9 cellular contexts compared by ENCODE assay signal in genomic region chr22:41383085-41383484, GRCh38. TPM values are rescaled to one million over a fixed set of nuclear protein-coding genes. Genes with fewer than 3 reads are reported as not detected.
DNase-seq lines count a peak whose midpoint lies in the region; ATAC-seq and TF ChIP-seq lines count a peak whose summit lies in the region.
"Had no signal": no experiment of that assay in that cellular context is flagged by ENCODE, and none has a peak within 500 bp of the region (broad histone marks: within the 10 kb centered on the region; RNA-seq: fewer than 3 reads in every experiment).

No MANE protein-coding gene starts in this region.

- H3K27me3 ChIP-seq in lower lobe of right lung (ENCODE audit: low read depth) (no peaks in the 10 kb centered on the region), tibial nerve (no peaks in the 10 kb centered on the region)

- H3K9me3 ChIP-seq in lower lobe of right lung (no peaks in the 10 kb centered on the region), tibial nerve (no peaks in the 10 kb centered on the region)

- DNase-seq in activated naive CD4-positive, alpha-beta T cell treated with anti-CD3 and anti-CD28 coated beads for 36 hours, result no peak
- DNase-seq in activated naive CD4-positive, alpha-beta T cell (lab: John Stamatoyannopoulos, UW), result no peak
- DNase-seq in astrocyte of the cerebellum (ENCODE audit: low read depth) (no peak), lower lobe of right lung (no peak), tibial nerve (ENCODE audit: low spot score in 2 of 2) (no peak), NCI-H2171 (lab: John Stamatoyannopoulos, UW) (no peak), SIG-M5 (lab: John Stamatoyannopoulos, UW) (no peak), activated gamma-delta T cell treated with Interleukin-2 at 50 U/mL for 16 hours (no peak)
- DNase-seq: HCEC 1CT had no signal

- H3K9me3 Mint-ChIP-seq in activated naive CD4-positive, alpha-beta T cell treated with anti-CD3 and anti-CD28 coated beads for 36 hours, result no peaks in the 10 kb centered on the region

- H3K4me3 ChIP-seq in astrocyte of the cerebellum (ENCODE audit: low read depth, low read length) (peak overlapping the region; percentile 68), lower lobe of right lung (peak overlapping the region; percentile 80), tibial nerve (peak overlapping the region; percentile 68 to 97 (median 90))

- TF ChIP-seq EP300 in tibial nerve (IDR thresholded peaks at IDR 0.05), result no peak

- WGBS in tibial nerve, 2 donors, result 71 to 74% methylated on average over 5 of the region's 5 CpGs

- no peak for ATAC-seq in lower lobe of right lung

- H3K36me3 Mint-ChIP-seq in activated naive CD4-positive, alpha-beta T cell treated with anti-CD3 and anti-CD28 coated beads for 36 hours (ENCODE audit: low read depth), result no peaks in the 10 kb centered on the region

- TF ChIP-seq POLR2A in tibial nerve (IDR thresholded peaks at IDR 0.05), result no peak

- no peaks in the 10 kb centered on the region for H3K27me3 Mint-ChIP-seq in activated naive CD4-positive, alpha-beta T cell treated with anti-CD3 and anti-CD28 coated beads for 36 hours (ENCODE audit: low read depth)

- peaks cover 13% of the 10 kb centered on the region for H3K36me3 ChIP-seq in lower lobe of right lung
- peaks cover 0 to 17% (median 5%) of the 10 kb centered on the region in 3 donors for H3K36me3 ChIP-seq in tibial nerve

- H3K4me1 ChIP-seq in lower lobe of right lung (peaks cover 28% of the 10 kb centered on the region), tibial nerve (peaks cover 0 to 53% (median 27%) of the 10 kb centered on the region in 4 donors)

- H3K27ac Mint-ChIP-seq in activated naive CD4-positive, alpha-beta T cell treated with anti-CD3 and anti-CD28 coated beads for 36 hours, result no peak overlapping the region

- H3K27ac ChIP-seq in lower lobe of right lung, result peak overlapping the region; percentile 97
- H3K27ac ChIP-seq in tibial nerve, result peak overlapping the region; percentile 98 to 99 (median 98)

- CTCF ChIA-PET in activated naive CD4-positive, alpha-beta T cell treated with anti-CD3 and anti-CD28 coated beads for 36 hours (lab: Charles Lee), result interaction anchor here (3.1 kb wide), 1 partner anchor 21 kb away, joined by 9 read pairs; no protein-coding TSS in a partner anchor

- H3K4me3 Mint-ChIP-seq in activated naive CD4-positive, alpha-beta T cell treated with anti-CD3 and anti-CD28 coated beads for 36 hours, result peak overlapping the region; percentile 87

- in situ Hi-C loops in astrocyte of the cerebellum (cut with HindIII; ENCODE audit: low sequenced_read_pairs), result no loop called here

- TF ChIP-seq CTCF in astrocyte of the cerebellum (IDR thresholded peaks at IDR 0.05; ENCODE audit: low read depth, low read length, missing control alignments) (no peak), lower lobe of right lung (IDR thresholded peaks at IDR 0.05) (no peak), tibial nerve (IDR thresholded peaks at IDR 0.05) (no peak)

- peaks cover 13% of the 10 kb centered on the region for H3K4me1 Mint-ChIP-seq in activated naive CD4-positive, alpha-beta T cell treated with anti-CD3 and anti-CD28 coated beads for 36 hours (ENCODE audit: low read depth)

- intact Hi-C loops in activated naive CD4-positive, alpha-beta T cell treated with anti-CD3 and anti-CD28 coated beads for 36 hours (cut with micrococcal nuclease), result loop anchor here (5.0 kb wide), 2 partner anchors 81 to 526 kb away; partner anchors contain the start of genes ST13, XPNPEP3 and ZC3H7B
- intact Hi-C loops in lower lobe of right lung (cut with DNase I), result no loop called here

RNA-seq across cellular contexts. Expression of gene TEF, which starts 1.3 kb away (rescaled TPM):
- 1 to 10 TPM; 1.7 to 1.9 TPM for total RNA-seq in activated naive CD4-positive, alpha-beta T cell treated with anti-CD3 and anti-CD28 coated beads for 36 hours
- total RNA-seq in lower lobe of right lung (29.7 TPM), tibial nerve (10 to 100 TPM; 20.1 to 49.4 (median 43.9) TPM)

Comparison
In these comparisons a context has a peak if more than half of its experiments do, and no peak if none do; other contexts are left out.
1. RNA of gene TEF, which starts 1.3 kb away (total RNA-seq): 20.1 to 49.4 TPM in tibial nerve and 29.7 TPM in lower lobe of right lung (single experiment); 1.7 to 1.9 TPM in activated naive CD4-positive, alpha-beta T cell treated with anti-CD3 and anti-CD28 coated beads for 36 hours; every median in the first group is over 4 times any median in the second.
2. Peak in every context shown above with its lines, with median percentiles within 50 percentile points of each other: H3K4me3 ChIP-seq.